ENCODE assay signal across 8 cellular contexts in the genomic region with DNA sequence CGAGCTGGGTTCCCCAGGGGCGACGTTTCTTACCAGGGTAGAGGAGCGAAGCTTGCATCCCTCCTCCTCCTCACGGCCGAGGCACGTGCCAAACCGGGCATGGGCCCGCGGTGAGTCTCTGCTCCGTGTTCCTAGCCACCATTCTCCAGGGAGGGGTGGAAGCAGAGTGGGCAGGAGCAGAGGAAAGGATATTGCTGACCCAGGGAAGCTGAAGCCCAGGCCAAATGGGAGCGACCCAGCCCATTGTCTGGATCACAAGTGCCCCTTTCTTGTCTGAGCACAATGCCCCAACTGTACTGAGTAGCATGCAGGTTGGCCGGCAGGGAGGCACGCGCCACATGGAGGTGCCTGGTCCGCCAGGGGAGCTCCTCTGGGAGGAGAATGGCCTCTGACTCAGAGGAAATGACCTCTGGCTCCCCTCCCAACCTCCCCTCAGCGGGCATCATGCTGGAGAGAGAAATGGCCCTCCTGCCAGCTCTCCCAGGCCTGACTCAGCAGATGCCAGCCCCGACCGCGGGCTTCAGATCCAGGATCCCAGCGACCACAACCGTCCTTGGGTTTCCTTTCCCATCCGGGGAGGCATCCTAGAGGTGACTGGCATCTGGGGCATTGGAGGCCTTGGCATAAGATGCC. TPM values are rescaled to one million over a fixed set of nuclear protein-coding genes. Genes with fewer than 3 reads are reported as not detected.
DNase-seq lines count a peak whose midpoint lies in the region; ATAC-seq, FAIRE-seq and TF ChIP-seq lines count a peak whose summit lies in the region.

No MANE protein-coding gene starts in this region.

- TF ChIP-seq CTCF in RWPE2 (IDR thresholded peaks at IDR 0.05; ENCODE audit: poor library complexity, severe bottlenecking) = no peak

- peak overlapping the region; percentile 55 for H3K4me3 ChIP-seq in RWPE2 (ENCODE audit: severe bottlenecking)
- peak overlapping the region; percentile 54 for H3K4me3 ChIP-seq in urinary bladder (ENCODE audit: low read depth, low read length)

- WGBS in urinary bladder = 24% methylated on average over 23 of the region's 23 CpGs

- H3K4me1 ChIP-seq in RWPE2 (ENCODE audit: insufficient read depth, poor library complexity, severe bottlenecking) (peaks cover 9% of the 10 kb centered on the region), urinary bladder (ENCODE audit: insufficient read depth) (no peaks in the 10 kb centered on the region)

- ATAC-seq in RWPE2 (ENCODE audit: low read depth) = peak; percentile 65

- peak overlapping the region; percentile 83 for H3K27ac ChIP-seq in RWPE2 (ENCODE audit: poor library complexity, severe bottlenecking)
- no peak overlapping the region for H3K27ac ChIP-seq in urinary bladder (ENCODE audit: low read depth)

- TF ChIP-seq POLR2A in GM12891 (IDR thresholded peaks at IDR 0.05; ENCODE audit: low read depth, low read length) = no peak; the same call in 1 of the 2 replicates

- H3K27me3 ChIP-seq in RWPE2 (ENCODE audit: insufficient read depth, poor library complexity, severe bottlenecking) = no peaks in the 10 kb centered on the region

- H3K36me3 ChIP-seq in RWPE2 (ENCODE audit: low read depth) (no peaks in the 10 kb centered on the region), urinary bladder (ENCODE audit: insufficient read depth) (no peaks in the 10 kb centered on the region)

- no peaks in the 10 kb centered on the region for H3K9me3 ChIP-seq in RWPE2 (ENCODE audit: severe bottlenecking)

- FAIRE-seq in GM12891 (lab: Jason Lieb, UNC) = no peak

- DNase-seq in AG20443 (ENCODE audit: low spot score) (peak; percentile 60), GM12891 (ENCODE audit: insufficient read length, low spot score) (no peak), RWPE2 (ENCODE audit: low spot score) (peak; percentile 96), ecto neural progenitor cell (ENCODE audit: low spot score) (peak; percentile 78), medulla oblongata (ENCODE audit: extremely low spot score) (peak; percentile 92), NCI-H1105 treated with DMSO at 0.1 percent for 48 hours (lab: John Stamatoyannopoulos, UW) (no peak)
- no peak for DNase-seq in NK-92 treated with Interleukin-12 subunit alpha and Interleukin-12 subunit beta, amount 100 ng/mL, for 24 hours (lab: John Stamatoyannopoulos, UW)

TF ChIP-seq in GM12891, 5 proteins besides CTCF, POLR2A, EP300 and RAD21:
- TF ChIP-seq POLR2AphosphoS5 (IDR thresholded peaks at IDR 0.05; ENCODE audit: low read depth, low read length) (peak; percentile 27; the same call in 1 of the 2 replicates), PAX5 (IDR thresholded peaks at IDR 0.05; ENCODE audit: insufficient read depth, low read length, severe bottlenecking) (no peak)

RNA-seq across cellular contexts. Expression of a gene that starts 1.1 kb away (rescaled TPM):
- polyA plus RNA-seq in GM12891 (2012; ENCODE audit: low read depth, missing spikeins) = 8.4 TPM
- 0.58 TPM for total RNA-seq in urinary bladder
- 2.4 TPM for polyA plus RNA-seq in urinary bladder

RNA-seq across cellular contexts. Expression of a gene that starts 21.3 kb away (rescaled TPM):
- polyA plus RNA-seq in GM12891 (2012; ENCODE audit: low read depth, missing spikeins) = 42.8 TPM
- 13.4 TPM for total RNA-seq in urinary bladder
- polyA plus RNA-seq in urinary bladder = 27.7 TPM

RNA-seq across cellular contexts. Expression of a gene that starts 25.7 kb away (rescaled TPM):
- polyA plus RNA-seq in GM12891 (2012; ENCODE audit: low read depth, missing spikeins) = 36.9 TPM
- 53.9 TPM for total RNA-seq in urinary bladder
- 96.5 TPM for polyA plus RNA-seq in urinary bladder

RNA-seq across cellular contexts. Expression of a gene that starts 38.4 kb away (rescaled TPM):
- polyA plus RNA-seq in GM12891 (2012; ENCODE audit: low read depth, missing spikeins) = 4.7 TPM
- not detected for total RNA-seq in urinary bladder
- polyA plus RNA-seq in urinary bladder = 1.1 TPM

RNA-seq across cellular contexts. Expression of a gene that starts 47.3 kb away (rescaled TPM):
- polyA plus RNA-seq in GM12891 (2012; ENCODE audit: low read depth, missing spikeins) = not detected
- total RNA-seq in urinary bladder = not detected
- polyA plus RNA-seq in urinary bladder = not detected

Comparison
In these comparisons a context has a peak if more than half of its experiments do, and no peak if none do; other contexts are left out.
1. DNase-seq: peak in AG20443 (single experiment), RWPE2 (single experiment), ecto neural progenitor cell (single experiment) and medulla oblongata (single experiment); none in GM12891 (single experiment), NK-92 treated with Interleukin-12 subunit alpha and Interleukin-12 subunit beta, amount 100 ng/mL, for 24 hours (single experiment) and NCI-H1105 treated with DMSO at 0.1 percent for 48 hours (single experiment).